In genomic region chr7:1106063-1106782, GRCh38 we compare ENCODE assay signal across 27 cellular contexts. TPM values are rescaled to one million over a fixed set of nuclear protein-coding genes. Genes with fewer than 3 reads are reported as not detected.
DNase-seq lines count a peak whose midpoint lies in the region; ATAC-seq and TF ChIP-seq lines count a peak whose summit lies in the region.
"Had no signal": no experiment of that assay in that cellular context is flagged by ENCODE, and none has a peak within 500 bp of the region (broad histone marks: within the 10 kb centered on the region; RNA-seq: fewer than 3 reads in every experiment).

No MANE protein-coding gene starts in this region.

- H3K4me3 ChIP-seq in right cardiac atrium (ENCODE audit: low read length), result no peak overlapping the region
- no peak overlapping the region for H3K4me3 ChIP-seq in thyroid gland (replicated peaks in 1 of 3)
- no peak overlapping the region for H3K4me3 ChIP-seq in body of pancreas
- H3K4me3 ChIP-seq: colonic mucosa, hepatocyte, upper lobe of right lung had no signal

- 87% methylated on average over 27 of the region's 27 CpGs for WGBS in right cardiac atrium
- 83 to 84% methylated on average over 27 of the region's 27 CpGs for WGBS in thyroid gland, 2 donors
- WGBS in body of pancreas, 2 donors, result 84 to 92% methylated on average over 24 to 26 of the region's 27 CpGs

- H3K27me3 Mint-ChIP-seq in brain (no peaks in the 10 kb centered on the region), nephron progenitor cell (ENCODE audit: low read depth, poor library complexity) (no peaks in the 10 kb centered on the region)

- no peaks in the 10 kb centered on the region for H3K4me1 ChIP-seq in right cardiac atrium (ENCODE audit: control insufficient read depth, insufficient read depth, low read length)
- peaks cover 27 to 47% of the 10 kb centered on the region in 2 donors for H3K4me1 ChIP-seq in thyroid gland
- H3K4me1 ChIP-seq in body of pancreas, result peaks cover 25% of the 10 kb centered on the region
- H3K4me1 ChIP-seq: colonic mucosa, upper lobe of right lung had no signal

- H3K36me3 Mint-ChIP-seq in brain, result no peaks in the 10 kb centered on the region
- H3K36me3 Mint-ChIP-seq in nephron progenitor cell (ENCODE audit: low read depth), result no peaks in the 10 kb centered on the region

- no peak overlapping the region for H3K27ac ChIP-seq in right cardiac atrium (ENCODE audit: low read length)
- H3K27ac ChIP-seq in thyroid gland, result no peak overlapping the region
- no peak overlapping the region for H3K27ac ChIP-seq in body of pancreas
- H3K27ac ChIP-seq: colonic mucosa, hepatocyte, KMS-11, upper lobe of right lung had no signal

- no peaks in the 10 kb centered on the region for H3K27me3 ChIP-seq in right cardiac atrium (ENCODE audit: control insufficient read depth, insufficient read depth)
- no peaks in the 10 kb centered on the region for H3K27me3 ChIP-seq in thyroid gland
- H3K27me3 ChIP-seq in body of pancreas, result no peaks in the 10 kb centered on the region
- H3K27me3 ChIP-seq: BE2C, colonic mucosa, hepatocyte, upper lobe of right lung had no signal

- H3K27ac Mint-ChIP-seq in brain (peak overlapping the region in 4 of 5 experiments; percentile 7 to 59 (median 48)), nephron progenitor cell (peak overlapping the region; percentile 67)
- H3K27ac Mint-ChIP-seq: T-helper 2 cell treated with Interferon-gamma antibody and Interleukin-4, amounts not matched to agents 5 μg/mL and 100 μg/mL, for 36 hours had no signal

- H3K4me3 Mint-ChIP-seq in brain (no peak overlapping the region), nephron progenitor cell (no peak overlapping the region)
- H3K4me3 Mint-ChIP-seq: T-helper 2 cell treated with Interferon-gamma antibody and Interleukin-4, amounts not matched to agents 5 μg/mL and 100 μg/mL, for 36 hours had no signal

- TF ChIP-seq CTCF in brain (conservative IDR thresholded peaks at IDR 0.05) (no peak), nephron progenitor cell (IDR thresholded peaks at IDR 0.05) (no peak), thyroid gland (IDR thresholded peaks at IDR 0.05) (no peak), body of pancreas (IDR thresholded peaks at IDR 0.05) (no peak)

- no peaks in the 10 kb centered on the region for H3K9me3 ChIP-seq in right cardiac atrium (ENCODE audit: control insufficient read depth, low read length)
- H3K9me3 ChIP-seq in thyroid gland, result no peaks in the 10 kb centered on the region
- H3K9me3 ChIP-seq in body of pancreas, result no peaks in the 10 kb centered on the region
- H3K9me3 ChIP-seq: BE2C, colonic mucosa, upper lobe of right lung had no signal

- TF ChIP-seq POLR2A in thyroid gland (IDR thresholded peaks at IDR 0.05), result no peak
- no peak for TF ChIP-seq POLR2A in body of pancreas (IDR thresholded peaks at IDR 0.05)

- ATAC-seq in right cardiac atrium, result no peak
- ATAC-seq in left cardiac atrium, result no peak
- ATAC-seq in body of pancreas, result no peak
- ATAC-seq: HCT116, upper lobe of right lung had no signal

- DNase-seq in right cardiac atrium (peak in 2 of 3 donors; percentile 21 to 28), left cardiac atrium (no peak), nephron progenitor cell (no peak), thyroid gland (peak; percentile 49 to 50), body of pancreas (no peak), foreskin melanocyte (no peak)
- DNase-seq in activated CD4-positive, CD25-positive, alpha-beta regulatory T cell treated with anti-CD3 and anti-CD28 coated beads, Interleukin-2, amount 50 U/mL, for 72 hours, result no peak
- DNase-seq: ACHN; activated CD4-positive, alpha-beta T cell treated with anti-CD3 and anti-CD28 coated beads for 48 hours; activated gamma-delta T cell; activated T-cell treated with anti-CD3 and anti-CD28 coated beads, Interleukin-2, amount 50 U/mL, for 1 hour; BE2C; colonic mucosa; effector CD8-positive, alpha-beta T cell; erythroblast; NCI-H1436 treated with DMSO at 0.1 percent for 48 hours; NCI-H446 treated with DMSO at 0.1 percent for 48 hours; occipital lobe; OCI-M1; stimulated activated CD4-positive, alpha-beta T cell treated with anti-CD3 and anti-CD28 coated beads, Interleukin-2, amount 100 ng/mL, for 48 hours; upper lobe of right lung had no signal

- intact Hi-C loops in right cardiac atrium (cut with DNase I) (no loop called here), left cardiac atrium (cut with DNase I) (no loop called here), thyroid gland (cut with DNase I) (no loop called here), body of pancreas (cut with DNase I) (no loop called here)

- H3K4me1 Mint-ChIP-seq in brain (peaks cover 58% of the 10 kb centered on the region), nephron progenitor cell (peaks cover 78% of the 10 kb centered on the region)

- no peaks in the 10 kb centered on the region for H3K36me3 ChIP-seq in thyroid gland
- no peaks in the 10 kb centered on the region for H3K36me3 ChIP-seq in body of pancreas (replicated peaks in 1 of 2; ENCODE audit: insufficient read depth in 1 of 2, low read depth in 2 of 2)
- H3K36me3 ChIP-seq: BE2C, colonic mucosa, upper lobe of right lung had no signal

- no peaks in the 10 kb centered on the region for H3K9me3 Mint-ChIP-seq in brain
- H3K9me3 Mint-ChIP-seq in nephron progenitor cell, result no peaks in the 10 kb centered on the region
- H3K9me3 Mint-ChIP-seq: T-helper 2 cell treated with Interferon-gamma antibody and Interleukin-4, amounts not matched to agents 5 μg/mL and 100 μg/mL, for 36 hours had no signal

RNA-seq across cellular contexts. Expression of gene GPER1, which starts 18.3 kb away (rescaled TPM):
- total RNA-seq in right cardiac atrium (1 to 10 TPM; 3.0 to 6.7 (median 4.5) TPM), left cardiac atrium (1 to 10 TPM; 4.6 to 7.6 TPM), thyroid gland (10 to 100 TPM; 12.5 to 29.2 (median 21.2) TPM), body of pancreas (1 to 10 TPM in 1 of 2 donors, not detected in 1; 1.0 TPM)
- polyA plus RNA-seq in right cardiac atrium (3.6 TPM), brain (ENCODE audit: insufficient read depth, low read depth, low replicate concordance) (10.9 TPM)
- total RNA-seq: activated CD8-positive, alpha-beta memory T cell treated with anti-CD3 and anti-CD28 coated beads for 36 hours had no signal

RNA-seq across cellular contexts. Expression of gene ZFAND2A, which starts 53.8 kb away (rescaled TPM):
- total RNA-seq in right cardiac atrium (10 to 100 TPM in 3 of 4 donors, 1 to 10 TPM in 1; 8.9 to 13.2 (median 11.5) TPM), left cardiac atrium (10 to 100 TPM in 1 of 2 donors, 1 to 10 TPM in 1; 9.8 to 16.7 TPM), thyroid gland (10 to 100 TPM; 27.5 to 57.0 (median 37.4) TPM), body of pancreas (10 to 100 TPM; 15.6 to 17.8 TPM)
- polyA plus RNA-seq in right cardiac atrium (19.0 TPM), brain (ENCODE audit: insufficient read depth, low read depth, low replicate concordance) (25.2 TPM)

Comparison
In these comparisons a context has a peak if more than half of its experiments do, and no peak if none do; other contexts are left out.
1. DNase-seq: peak in right cardiac atrium (2 of 3) and thyroid gland (2 of 2); none in left cardiac atrium (single experiment), nephron progenitor cell (single experiment), body of pancreas (0 of 4), foreskin melanocyte (single experiment) and activated CD4-positive, CD25-positive, alpha-beta regulatory T cell treated with anti-CD3 and anti-CD28 coated beads, Interleukin-2, amount 50 U/mL, for 72 hours (single experiment).